In the genomic region with DNA sequence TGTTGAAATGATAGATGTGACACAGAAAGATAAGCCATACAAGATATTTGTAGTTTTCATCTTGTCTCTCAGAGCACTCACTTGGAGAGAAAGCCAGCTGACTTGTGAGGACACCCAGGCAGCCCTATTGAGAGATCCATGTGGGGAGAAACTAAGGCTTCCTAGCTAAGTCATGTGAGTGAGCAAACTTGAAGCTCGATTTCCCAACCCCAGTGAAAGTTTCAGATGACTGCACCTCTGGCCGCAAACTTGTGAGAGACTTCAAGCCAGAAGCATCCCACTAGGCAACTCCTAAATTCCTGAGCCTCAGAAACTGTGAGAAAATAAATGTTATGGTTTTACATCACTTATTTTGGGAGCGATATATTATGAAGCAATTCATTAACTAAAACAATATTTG, we compare ENCODE assay signal across 26 cellular contexts.
DNase-seq lines count a peak whose midpoint lies in the region; ATAC-seq and TF ChIP-seq lines count a peak whose summit lies in the region.
"Had no signal": no experiment of that assay in that cellular context is flagged by ENCODE, and none has a peak within 500 bp of the region (broad histone marks: within the 10 kb centered on the region; RNA-seq: fewer than 3 reads in every experiment).

No MANE protein-coding gene starts in this region.

- H3K9ac ChIP-seq in IMR-90 (ENCODE audit: low read depth, low read length) = no peak overlapping the region; the same call in 1 of the 2 replicates
- H3K9ac ChIP-seq in mesenchymal stem cell (ENCODE audit: low read length) = no peak overlapping the region

- H3K79me1 ChIP-seq in IMR-90 (ENCODE audit: low read depth in 1 of 2, low read length in 2 of 2) = no peaks in the 10 kb centered on the region
- H3K79me1 ChIP-seq in mesenchymal stem cell (replicated peaks; ENCODE audit: low read length, poor library complexity, severe bottlenecking) = no peaks in the 10 kb centered on the region

- H3K9me1 ChIP-seq in IMR-90 (ENCODE audit: insufficient read depth, low read length) = no peaks in the 10 kb centered on the region

- WGBS in IMR-90 (ENCODE audit: extremely low coverage in 2 of 2, insufficient read length in 1 of 2), 2 experiments = no CpG with 5 or more reads among the region's 3 CpGs
- WGBS in mesenchymal stem cell = 25% methylated on average over 1 of the region's 3 CpGs

- no peak overlapping the region for H3K23ac ChIP-seq in IMR-90 (ENCODE audit: low read depth, low read length)
- no peak overlapping the region for H3K23ac ChIP-seq in mesenchymal stem cell (ENCODE audit: low read length in 2 of 2)

- H2BK15ac ChIP-seq in IMR-90 (ENCODE audit: low read depth, low read length) (no peak overlapping the region), mesenchymal stem cell (ENCODE audit: low read depth, poor library complexity, severe bottlenecking) (no peak overlapping the region)

- H3K18ac ChIP-seq in IMR-90 (ENCODE audit: low read depth, low read length) = peak overlapping the region; percentile 65; the same call in 1 of the 2 replicates
- peak overlapping the region in 1 of 2 experiments; percentile 9 for H3K18ac ChIP-seq in mesenchymal stem cell (ENCODE audit: low read depth in 1 of 2, low read length in 2 of 2)

- H3K9me3 ChIP-seq in IMR-90 (ENCODE audit: control insufficient read depth, insufficient read depth, low read length) (no peaks in the 10 kb centered on the region), mesenchymal stem cell (ENCODE audit: control insufficient read depth, low read length) (no peaks in the 10 kb centered on the region), uterus (no peaks in the 10 kb centered on the region)
- H3K9me3 ChIP-seq: MG63, testis had no signal

- H3K4me1 ChIP-seq in IMR-90 (ENCODE audit: control insufficient read depth, insufficient read depth, low read length) = peaks cover 2% of the 10 kb centered on the region; the same call in 1 of the 2 replicates
- H3K4me1 ChIP-seq in mesenchymal stem cell (ENCODE audit: control insufficient read depth, insufficient read depth, low read depth, low read length) = no peaks in the 10 kb centered on the region
- no peaks in the 10 kb centered on the region for H3K4me1 ChIP-seq in uterus
- H3K4me1 ChIP-seq: testis had no signal

- peak overlapping the region in 1 of 2 experiments; percentile 48 for H2BK12ac ChIP-seq in mesenchymal stem cell (ENCODE audit: low read length in 2 of 2)

- H3K4ac ChIP-seq in IMR-90 (ENCODE audit: low read depth, low read length) (peak overlapping the region; percentile 40; the same call in 1 of the 2 replicates), mesenchymal stem cell (ENCODE audit: low read depth in 1 of 2, low read length in 2 of 2) (peak overlapping the region in 1 of 2 experiments; percentile 73)

- TF ChIP-seq POLR2A in IMR-90 (IDR thresholded peaks at IDR 0.05; ENCODE audit: low read depth, low read length) = no peak
- TF ChIP-seq POLR2A in uterus (IDR thresholded peaks at IDR 0.05) = no peak

- H2AK5ac ChIP-seq in IMR-90 (ENCODE audit: low read depth, low read length) = no peak overlapping the region
- no peak overlapping the region for H2AK5ac ChIP-seq in mesenchymal stem cell (ENCODE audit: low read length, severe bottlenecking)

- peak overlapping the region; percentile 79 for H2BK20ac ChIP-seq in IMR-90 (ENCODE audit: low read depth, low read length)

- no peak for TF ChIP-seq CTCF in IMR-90 (conservative IDR thresholded peaks at IDR 0.05; ENCODE audit: low read depth, low read length)
- TF ChIP-seq CTCF in uterus (IDR thresholded peaks at IDR 0.05) = no peak
- TF ChIP-seq CTCF in brain microvascular endothelial cell (IDR thresholded peaks at IDR 0.05; ENCODE audit: low read depth, low read length, missing control alignments) = no peak

- no peak for TF ChIP-seq RAD21 in IMR-90 (IDR thresholded peaks at IDR 0.05; ENCODE audit: low read length)

- H3K14ac ChIP-seq in IMR-90 (replicated peaks; ENCODE audit: low read depth, low read length) (no peak overlapping the region), mesenchymal stem cell (ENCODE audit: low read length in 2 of 2) (no peak overlapping the region)

- no peaks in the 10 kb centered on the region for H3K36me3 ChIP-seq in IMR-90 (ENCODE audit: control insufficient read depth, insufficient read depth, low read length)
- no peaks in the 10 kb centered on the region for H3K36me3 ChIP-seq in mesenchymal stem cell (ENCODE audit: control insufficient read depth in 1 of 2, insufficient read depth in 2 of 2, low read depth in 1 of 2, low read length in 2 of 2)
- H3K36me3 ChIP-seq in uterus = no peaks in the 10 kb centered on the region
- H3K36me3 ChIP-seq in brain microvascular endothelial cell (replicated peaks) = no peaks in the 10 kb centered on the region
- H3K36me3 ChIP-seq: MG63 had no signal

- no peak overlapping the region for H2AK9ac ChIP-seq in IMR-90 (replicated peaks; ENCODE audit: low read depth, low read length, poor library complexity)

- no peaks in the 10 kb centered on the region for H4K20me1 ChIP-seq in IMR-90 (ENCODE audit: insufficient read depth, low read length)

- H2BK120ac ChIP-seq in IMR-90 (ENCODE audit: low read depth, low read length) = no peak overlapping the region
- peak overlapping the region; percentile 61 for H2BK120ac ChIP-seq in mesenchymal stem cell (ENCODE audit: low read depth, low read length)

- H3K4me3 ChIP-seq in IMR-90 (ENCODE audit: insufficient read depth, low read depth, low read length) = no peak overlapping the region
- no peak overlapping the region for H3K4me3 ChIP-seq in mesenchymal stem cell (ENCODE audit: insufficient read depth in 1 of 2, low read depth in 1 of 2, low read length in 2 of 2)
- H3K4me3 ChIP-seq in uterus = no peak overlapping the region
- no peak overlapping the region for H3K4me3 ChIP-seq in brain microvascular endothelial cell (ENCODE audit: low read depth, low read length)
- H3K4me3 ChIP-seq: K562, MG63, testis had no signal

- H3K56ac ChIP-seq in IMR-90 (ENCODE audit: extremely low read depth, insufficient read depth, low read length) = no peak overlapping the region

- peak overlapping the region; percentile 81 for H4K5ac ChIP-seq in IMR-90 (ENCODE audit: low read depth, low read length)

- no peak overlapping the region for H2BK5ac ChIP-seq in IMR-90 (ENCODE audit: low read depth, low read length, poor library complexity, severe bottlenecking)
- H2BK5ac ChIP-seq in mesenchymal stem cell (ENCODE audit: low read depth, low read length, poor library complexity, severe bottlenecking) = no peak overlapping the region

- dilution Hi-C loops in IMR-90 (cut with HindIII; ENCODE audit: low sequenced_read_pairs, unreplicated experiment) = no loop called here

- in situ Hi-C loops in IMR-90 (cut with MboI; ENCODE audit: low sequenced_read_pairs) = no loop called here
- in situ Hi-C loops in brain microvascular endothelial cell (cut with HindIII; ENCODE audit: low pct_ligation_motif_present, low sequenced_read_pairs) = no loop called here

- no peak for ATAC-seq in IMR-90 (ENCODE audit: low read depth)
- ATAC-seq: K562; left colon; naive thymus-derived CD4-positive, alpha-beta T cell had no signal

- H4K8ac ChIP-seq in IMR-90 (ENCODE audit: low read depth in 2 of 2, low read length in 2 of 2) (no peak overlapping the region), mesenchymal stem cell (ENCODE audit: low read length) (peak overlapping the region; percentile 77)

- H3K4me2 ChIP-seq in IMR-90 (ENCODE audit: low read depth, low read length) (no peak overlapping the region), mesenchymal stem cell (ENCODE audit: low read length, poor library complexity, severe bottlenecking) (no peak overlapping the region)

- no TSS peak for BruUV-seq in IMR-90 (replicated peaks; lab: Mats Ljungman, UMichigan)

- H4K91ac ChIP-seq in IMR-90 (ENCODE audit: insufficient read depth, low read depth, low read length) (peak overlapping the region; percentile 23; the same call in 1 of the 2 replicates), mesenchymal stem cell (ENCODE audit: low read length) (no peak overlapping the region)

- H3K27me3 ChIP-seq in IMR-90 (ENCODE audit: control insufficient read depth, insufficient read depth, low read length) = no peaks in the 10 kb centered on the region
- no peaks in the 10 kb centered on the region for H3K27me3 ChIP-seq in mesenchymal stem cell (ENCODE audit: control insufficient read depth in 1 of 2, insufficient read depth in 1 of 2, low read length in 2 of 2)
- H3K27me3 ChIP-seq in uterus = no peaks in the 10 kb centered on the region
- H3K27me3 ChIP-seq in brain microvascular endothelial cell (replicated peaks) = no peaks in the 10 kb centered on the region
- H3K27me3 ChIP-seq: MG63, testis had no signal

- CTCF ChIA-PET in IMR-90 (lab: Yijun Ruan, JAX) = no interaction called here

- DNase-seq in IMR-90 (no peak), fibroblast of gingiva (ENCODE audit: low read depth) (peak; percentile 66), mesenchymal stem cell (peak; percentile 38), uterus (peak; percentile 67 to 70), SW 1271 (lab: John Stamatoyannopoulos, UW) (no peak), brain microvascular endothelial cell (no peak)
- no peak for DNase-seq in activated naive CD4-positive, alpha-beta T cell treated with Interleukin-2 at 50 U/mL for 16 hours
- DNase-seq: activated B cell treated with CpG ODN at 0.5 μM for 24 hours; activated CD4-positive, alpha-beta T cell treated with anti-CD3 and anti-CD28 coated beads, Interleukin-2, amount 50 U/mL, for 48 hours; activated CD8-positive, alpha-beta memory T cell treated with anti-CD3 and anti-CD28 coated beads, Interleukin-2, amount 50 U/mL, for 4 hours; activated naive CD8-positive, alpha-beta T cell treated with anti-CD3 and anti-CD28 coated beads, Interleukin-2, amount 10 ng/mL, durations not matched to agents 7 days and 5 days; DMS53; effector CD4-positive, alpha-beta T cell; GOT3; left colon; MG63; naive thymus-derived CD4-positive, alpha-beta T cell; NCI-H2081; NCI-H226; occipital lobe; SHP77; stimulated activated CD4-positive, alpha-beta T cell treated with anti-CD3 and anti-CD28 coated beads, Interleukin-12 subunit alpha, Interleukin-12 subunit beta, amount 100 ng/mL, for 4 hours; stimulated activated CD4-positive, alpha-beta T cell treated with anti-CD3 and anti-CD28 coated beads, Interleukin-4, amount 100 ng/mL, for 24 hours; stimulated activated naive CD4-positive, alpha-beta T cell; testis had no signal

- H3K27ac ChIP-seq in IMR-90 (ENCODE audit: insufficient read depth, low read length) (peak overlapping the region; percentile 49; the same call in 1 of the 2 replicates), mesenchymal stem cell (ENCODE audit: low read length, poor library complexity, severe bottlenecking) (peak overlapping the region; percentile 21), uterus (peak overlapping the region; percentile 64 to 74), brain microvascular endothelial cell (no peak overlapping the region)
- H3K27ac ChIP-seq: testis had no signal

- intact Hi-C loops in IMR-90 (cut with micrococcal nuclease) = no loop called here
- intact Hi-C loops in uterus (cut with DNase I; ENCODE audit: low total_unique reads) = no loop called here

- POLR2A ChIA-PET in IMR-90 (lab: Charles Lee; ENCODE audit: unreplicated experiment) = no interaction called here

- H2AFZ ChIP-seq in IMR-90 (replicated peaks; ENCODE audit: low read length, poor library complexity) = no peak overlapping the region
- no peak overlapping the region for H2AFZ ChIP-seq in mesenchymal stem cell (ENCODE audit: low read depth, low read length)

TF ChIP-seq in IMR-90, 13 proteins besides CTCF, POLR2A, EP300 and RAD21 (continues in another document):
- no peak for TF ChIP-seq RCOR1 (IDR thresholded peaks at IDR 0.05; ENCODE audit: insufficient replicate concordance, low read length)

Comparison
In these comparisons a context has a peak if more than half of its experiments do, and no peak if none do; other contexts are left out.
1. DNase-seq: peak in fibroblast of gingiva (single experiment), mesenchymal stem cell (single experiment) and uterus (2 of 2); none in IMR-90 (single experiment), SW 1271 (0 of 2), brain microvascular endothelial cell (single experiment) and activated naive CD4-positive, alpha-beta T cell treated with Interleukin-2 at 50 U/mL for 16 hours (single experiment).